Comparison of ENCODE assay signal across 1 cellular context in the genomic region with DNA sequence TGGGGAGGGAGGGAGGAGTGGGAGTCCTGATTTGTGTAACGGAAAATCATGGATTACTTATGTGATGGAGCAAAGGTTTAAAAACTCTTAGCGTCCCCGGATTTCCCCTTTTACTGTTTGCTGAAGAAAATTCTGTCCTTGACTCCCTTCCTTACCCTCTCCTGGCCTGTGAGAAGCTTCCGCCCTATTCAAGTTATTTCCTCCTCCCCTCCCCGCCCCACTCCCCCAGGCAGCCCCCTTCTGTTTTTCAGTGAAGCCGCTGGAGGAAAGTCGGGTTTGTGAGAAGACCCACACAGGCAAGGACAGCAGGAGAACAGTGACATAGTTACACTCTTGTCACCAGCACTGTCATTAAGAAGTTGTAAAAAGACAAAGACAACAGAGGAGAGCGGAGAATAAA.
TF ChIP-seq lines count a peak whose summit lies in the region.

No MANE protein-coding gene starts in this region.

TF ChIP-seq in HepG2, 621 proteins besides CTCF, POLR2A, EP300 and RAD21 (continued from another document):
- TF ChIP-seq, protein P1, sequence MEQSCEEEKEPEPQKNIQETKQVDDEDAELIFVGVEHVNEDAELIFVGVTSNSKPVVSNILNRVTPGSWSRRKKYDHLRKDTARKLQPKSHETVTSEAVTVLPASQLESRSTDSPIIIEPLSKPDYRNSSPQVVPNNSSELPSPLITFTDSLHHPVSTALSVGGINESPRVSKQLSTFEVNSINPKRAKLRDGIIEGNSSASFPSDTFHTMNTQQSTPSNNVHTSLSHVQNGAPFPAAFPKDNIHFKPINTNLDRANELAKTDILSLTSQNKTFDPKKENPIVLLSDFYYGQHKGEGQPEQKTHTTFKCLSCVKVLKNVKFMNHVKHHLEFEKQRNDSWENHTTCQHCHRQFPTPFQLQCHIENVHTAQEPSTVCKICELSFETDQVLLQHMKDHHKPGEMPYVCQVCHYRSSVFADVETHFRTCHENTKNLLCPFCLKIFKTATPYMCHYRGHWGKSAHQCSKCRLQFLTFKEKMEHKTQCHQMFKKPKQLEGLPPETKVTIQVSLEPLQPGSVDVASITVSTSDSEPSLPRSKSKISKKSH (CRISPR knock-in tag; IDR thresholded peaks at IDR 0.05; ENCODE audit: borderline replicate concordance), result no peak
- no peak for TF ChIP-seq ZNF350 (CRISPR knock-in tag; IDR thresholded peaks at IDR 0.05; ENCODE audit: borderline replicate concordance, low read depth)
